Comparison of ENCODE assay signal across 1 cellular context in the genomic region with DNA sequence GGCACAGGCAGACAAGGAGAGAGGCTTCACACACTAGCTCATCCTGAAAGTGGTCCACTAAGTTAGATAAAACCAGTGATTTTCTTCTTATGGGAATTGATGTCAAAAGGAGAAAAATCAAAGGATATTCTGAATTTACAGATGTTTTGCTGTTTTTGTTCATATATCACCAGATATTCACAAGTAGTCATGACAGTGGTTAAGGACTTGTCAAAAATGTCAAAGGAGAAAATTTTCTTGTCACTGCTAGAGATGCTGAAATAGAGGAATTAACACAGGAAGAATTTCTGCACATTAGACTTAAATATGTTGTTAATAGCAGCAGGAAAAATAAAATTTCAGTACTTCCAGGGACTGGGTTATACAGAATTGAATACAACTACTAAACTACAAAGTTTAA.
TF ChIP-seq lines count a peak whose summit lies in the region.

No MANE protein-coding gene starts in this region.

TF ChIP-seq in endothelial cell of umbilical vein, 7 proteins besides CTCF, POLR2A, EP300 and RAD21 (continued from another document):
- TF ChIP-seq, protein P1, sequence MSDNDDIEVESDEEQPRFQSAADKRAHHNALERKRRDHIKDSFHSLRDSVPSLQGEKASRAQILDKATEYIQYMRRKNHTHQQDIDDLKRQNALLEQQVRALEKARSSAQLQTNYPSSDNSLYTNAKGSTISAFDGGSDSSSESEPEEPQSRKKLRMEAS (IDR thresholded peaks at IDR 0.05; ENCODE audit: insufficient read depth, insufficient read length) = no peak
- no peak for TF ChIP-seq FOS (IDR thresholded peaks at IDR 0.05; ENCODE audit: borderline replicate concordance, insufficient read depth, low read length)
- TF ChIP-seq EZH2 (IDR thresholded peaks at IDR 0.05; ENCODE audit: borderline replicate concordance, low read depth, low read length, severe bottlenecking) = no peak
- TF ChIP-seq POLR2AphosphoS5 (IDR thresholded peaks at IDR 0.05; ENCODE audit: insufficient read depth, low read depth, low read length) = no peak
TF ChIP-seq in endothelial cell of umbilical vein: peak in this region for 0.
